ENCODE assay signal across 16 cellular contexts in genomic region chr1:239247299-239247698, GRCh38.
A peak's percentile ranks its signal among the peaks of the same experiment; 100 is the strongest.
DNase-seq lines count a peak whose midpoint lies in the region; ATAC-seq, FAIRE-seq and TF ChIP-seq lines count a peak whose summit lies in the region.
"Had no signal": no experiment of that assay in that cellular context is flagged by ENCODE, and none has a peak within 500 bp of the region (broad histone marks: within the 10 kb centered on the region; RNA-seq: fewer than 3 reads in every experiment).

No MANE protein-coding gene starts in this region.

- no peak for TF ChIP-seq POLR2A in heart left ventricle (IDR thresholded peaks at IDR 0.05)

- H2BK15ac ChIP-seq in mesenchymal stem cell (ENCODE audit: low read depth, poor library complexity, severe bottlenecking): no peak overlapping the region

- no peak overlapping the region for H2AK5ac ChIP-seq in mesenchymal stem cell (ENCODE audit: low read length, severe bottlenecking)

- no peak overlapping the region for H4K91ac ChIP-seq in mesenchymal stem cell (ENCODE audit: low read length)

- FAIRE-seq in bronchial epithelial cell (lab: Jason Lieb, UNC): no peak

- H3K27me3 Mint-ChIP-seq in HFFc6 (ENCODE audit: insufficient read depth) (no peaks in the 10 kb centered on the region), nephron progenitor cell (ENCODE audit: low read depth, poor library complexity) (no peaks in the 10 kb centered on the region)
- H3K27me3 Mint-ChIP-seq in activated T-cell treated with anti-CD3 and anti-CD28 coated beads, Interleukin-2, amount 50 U/mL, for 4 hours (ENCODE audit: low read depth): no peaks in the 10 kb centered on the region
- H3K27me3 Mint-ChIP-seq: CD8-positive, alpha-beta memory T cell had no signal

- no peak overlapping the region for H3K4me2 ChIP-seq in mesenchymal stem cell (ENCODE audit: low read length, poor library complexity, severe bottlenecking)
- H3K4me2 ChIP-seq: BLaER1 had no signal

- H3K4me3 Mint-ChIP-seq in HFFc6: no peak overlapping the region
- H3K4me3 Mint-ChIP-seq in nephron progenitor cell: no peak overlapping the region
- H3K4me3 Mint-ChIP-seq in activated T-cell treated with anti-CD3 and anti-CD28 coated beads, Interleukin-2, amount 50 U/mL, for 4 hours: no peak overlapping the region

- H3K9ac ChIP-seq in mesenchymal stem cell (ENCODE audit: low read length): no peak overlapping the region
- H3K9ac ChIP-seq: BLaER1 had no signal

- no peaks in the 10 kb centered on the region for H3K79me1 ChIP-seq in mesenchymal stem cell (replicated peaks; ENCODE audit: low read length, poor library complexity, severe bottlenecking)

- H3K36me3 ChIP-seq in bronchial epithelial cell (ENCODE audit: control insufficient read depth, insufficient read depth, low read length): no peaks in the 10 kb centered on the region
- no peaks in the 10 kb centered on the region for H3K36me3 ChIP-seq in mesenchymal stem cell (ENCODE audit: control insufficient read depth in 1 of 2, insufficient read depth in 2 of 2, low read depth in 1 of 2, low read length in 2 of 2)
- no peaks in the 10 kb centered on the region for H3K36me3 ChIP-seq in heart left ventricle
- H3K36me3 ChIP-seq: BLaER1 had no signal

- H3K23ac ChIP-seq in mesenchymal stem cell (ENCODE audit: low read length in 2 of 2): no peak overlapping the region

- no peak overlapping the region for H4K8ac ChIP-seq in mesenchymal stem cell (ENCODE audit: low read length)

- H3K14ac ChIP-seq in mesenchymal stem cell (ENCODE audit: low read length in 2 of 2): no peak overlapping the region

- H3K4me1 ChIP-seq in mesenchymal stem cell (ENCODE audit: control insufficient read depth, insufficient read depth, low read depth, low read length): no peaks in the 10 kb centered on the region
- H3K4me1 ChIP-seq in heart left ventricle: no peaks in the 10 kb centered on the region
- H3K4me1 ChIP-seq: BLaER1 had no signal

- H2AFZ ChIP-seq in mesenchymal stem cell (ENCODE audit: low read depth, low read length): no peak overlapping the region

- no peak overlapping the region for H2BK12ac ChIP-seq in mesenchymal stem cell (ENCODE audit: low read length in 2 of 2)

- H3K27ac ChIP-seq in mesenchymal stem cell (ENCODE audit: low read length, poor library complexity, severe bottlenecking) (no peak overlapping the region), heart left ventricle (no peak overlapping the region)
- H3K27ac ChIP-seq: BLaER1 had no signal

- H3K4ac ChIP-seq in mesenchymal stem cell (ENCODE audit: low read depth in 1 of 2, low read length in 2 of 2): no peak overlapping the region

- H3K9me3 ChIP-seq in mesenchymal stem cell (ENCODE audit: control insufficient read depth, low read length) (peaks cover 10% of the 10 kb centered on the region), heart left ventricle (peaks cover 0 to 4% (median 0%) of the 10 kb centered on the region in 12 donors)
- H3K9me3 ChIP-seq: BLaER1 had no signal

- H3K4me3 ChIP-seq in bronchial epithelial cell (ENCODE audit: low read depth, low read length) (no peak overlapping the region), mesenchymal stem cell (ENCODE audit: insufficient read depth in 1 of 2, low read depth in 1 of 2, low read length in 2 of 2) (no peak overlapping the region), heart left ventricle (no peak overlapping the region)
- H3K4me3 ChIP-seq: BLaER1 had no signal

- no peak for ATAC-seq in activated T-cell treated with anti-CD3 and anti-CD28 coated beads, Interleukin-2, amount 50 U/mL, for 4 hours
- ATAC-seq in heart left ventricle: no peak
- ATAC-seq: Panc1 had no signal

- H2BK120ac ChIP-seq in mesenchymal stem cell (ENCODE audit: low read depth, low read length): no peak overlapping the region

- no peaks in the 10 kb centered on the region for H3K27me3 ChIP-seq in bronchial epithelial cell (ENCODE audit: control insufficient read depth, insufficient read depth, low read length)
- no peaks in the 10 kb centered on the region for H3K27me3 ChIP-seq in mesenchymal stem cell (ENCODE audit: control insufficient read depth in 1 of 2, insufficient read depth in 1 of 2, low read length in 2 of 2)
- no peaks in the 10 kb centered on the region for H3K27me3 ChIP-seq in heart left ventricle
- H3K27me3 ChIP-seq: BLaER1 had no signal

- H3K27ac Mint-ChIP-seq in HFFc6 (no peak overlapping the region; the same call in 1 of the 2 replicates), nephron progenitor cell (no peak overlapping the region)
- H3K27ac Mint-ChIP-seq: CD8-positive, alpha-beta memory T cell had no signal

- TF ChIP-seq CTCF in HFFc6 (IDR thresholded peaks at IDR 0.05) (no peak), bronchial epithelial cell (IDR thresholded peaks at IDR 0.05; ENCODE audit: insufficient read depth, low read length, severe bottlenecking) (no peak), nephron progenitor cell (IDR thresholded peaks at IDR 0.05) (no peak), heart left ventricle (IDR thresholded peaks at IDR 0.05) (no peak)

- DNase-seq in HFFc6 (peak; percentile 41), OCI-M1 (lab: John Stamatoyannopoulos, UW) (peak; percentile 73), bronchial epithelial cell (ENCODE audit: low read depth) (peak; percentile 91), mesenchymal stem cell (peak; percentile 17), UCSD-AML1 (lab: John Stamatoyannopoulos, UW; ENCODE audit: unreplicated experiment) (no peak), nephron progenitor cell (no peak), heart left ventricle (no peak)
- no peak for DNase-seq in activated T-cell treated with anti-CD3 and anti-CD28 coated beads, Interleukin-2, amount 50 U/mL, for 4 hours
- DNase-seq: CD8-positive, alpha-beta memory T cell; IMR-90; NCI-H1092 treated with DMSO at 0.1 percent for 48 hours; NCI-H1694 treated with DMSO at 0.1 percent for 48 hours; NCI-H748 treated with DMSO at 0.1 percent for 48 hours; SHP77 treated with DMSO at 0.1 percent for 48 hours had no signal

- H3K4me1 Mint-ChIP-seq in HFFc6 (ENCODE audit: low read depth) (peaks cover 6% of the 10 kb centered on the region; the same call in 1 of the 2 replicates), nephron progenitor cell (no peaks in the 10 kb centered on the region)
- no peaks in the 10 kb centered on the region for H3K4me1 Mint-ChIP-seq in activated T-cell treated with anti-CD3 and anti-CD28 coated beads, Interleukin-2, amount 50 U/mL, for 4 hours (ENCODE audit: low read depth)
- H3K4me1 Mint-ChIP-seq: CD8-positive, alpha-beta memory T cell had no signal

- H3K36me3 Mint-ChIP-seq in HFFc6 (ENCODE audit: low read depth): no peaks in the 10 kb centered on the region
- H3K36me3 Mint-ChIP-seq in nephron progenitor cell (ENCODE audit: low read depth): no peaks in the 10 kb centered on the region
- H3K36me3 Mint-ChIP-seq in activated T-cell treated with anti-CD3 and anti-CD28 coated beads, Interleukin-2, amount 50 U/mL, for 4 hours (ENCODE audit: insufficient read depth): no peaks in the 10 kb centered on the region
- H3K36me3 Mint-ChIP-seq: CD8-positive, alpha-beta memory T cell had no signal

- H3K9me3 Mint-ChIP-seq in HFFc6 (peaks cover 10% of the 10 kb centered on the region), nephron progenitor cell (no peaks in the 10 kb centered on the region)
- H3K9me3 Mint-ChIP-seq in activated T-cell treated with anti-CD3 and anti-CD28 coated beads, Interleukin-2, amount 50 U/mL, for 4 hours: peaks cover 4% of the 10 kb centered on the region

- H2BK5ac ChIP-seq in mesenchymal stem cell (ENCODE audit: low read depth, low read length, poor library complexity, severe bottlenecking): no peak overlapping the region

- H3K18ac ChIP-seq in mesenchymal stem cell (ENCODE audit: low read depth in 1 of 2, low read length in 2 of 2): no peak overlapping the region

- intact Hi-C loops in heart left ventricle (cut with DNase I): no loop called here

Comparison
In these comparisons a context has a peak if more than half of its experiments do, and no peak if none do; other contexts are left out.
1. DNase-seq: peak in HFFc6 (single experiment), OCI-M1 (single experiment), bronchial epithelial cell (single experiment) and mesenchymal stem cell (single experiment); none in UCSD-AML1 (single experiment), nephron progenitor cell (single experiment), activated T-cell treated with anti-CD3 and anti-CD28 coated beads, Interleukin-2, amount 50 U/mL, for 4 hours (single experiment) and heart left ventricle (0 of 5).